1 cellular context compared by ENCODE assay signal in the genomic region with DNA sequence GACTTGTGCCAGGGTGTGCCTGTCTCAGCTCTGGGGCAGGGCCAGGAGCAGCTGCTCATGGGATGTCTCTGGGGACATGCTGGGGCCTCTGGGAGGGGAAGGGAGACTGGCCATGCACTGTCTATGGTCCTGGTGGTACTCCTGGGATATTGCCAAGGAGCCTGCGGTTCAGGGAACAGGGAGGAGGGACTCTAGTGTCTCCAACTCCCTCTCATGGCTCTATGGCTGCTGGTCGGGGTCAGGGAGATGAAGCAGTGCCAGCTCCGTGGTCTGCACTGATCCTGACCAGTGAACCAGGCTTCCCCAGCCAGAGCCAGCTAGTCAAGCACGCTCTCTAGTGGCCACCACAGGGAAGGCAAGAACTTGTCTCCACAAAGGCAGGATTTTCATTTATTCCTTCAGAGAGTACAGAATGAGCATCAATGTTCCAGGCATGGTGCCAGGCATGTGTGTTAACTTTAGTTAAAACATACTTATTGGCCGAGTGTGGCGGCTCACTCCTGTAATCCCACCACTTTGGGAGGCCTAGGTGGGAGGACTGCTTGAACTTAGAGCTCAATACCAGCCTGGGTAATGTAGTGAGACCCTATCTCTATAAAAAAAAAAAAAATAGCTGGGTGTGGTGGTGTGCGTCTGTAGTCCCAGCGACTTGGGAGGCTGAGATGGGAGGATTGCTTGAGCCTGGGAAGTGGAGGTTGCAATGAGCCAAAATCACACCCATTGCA.
TF ChIP-seq lines count a peak whose summit lies in the region.

No MANE protein-coding gene starts in this region.

TF ChIP-seq in K562, 482 proteins besides CTCF, POLR2A, EP300 and RAD21 (continued from another document and continues in another):
- TF ChIP-seq, protein P1, sequence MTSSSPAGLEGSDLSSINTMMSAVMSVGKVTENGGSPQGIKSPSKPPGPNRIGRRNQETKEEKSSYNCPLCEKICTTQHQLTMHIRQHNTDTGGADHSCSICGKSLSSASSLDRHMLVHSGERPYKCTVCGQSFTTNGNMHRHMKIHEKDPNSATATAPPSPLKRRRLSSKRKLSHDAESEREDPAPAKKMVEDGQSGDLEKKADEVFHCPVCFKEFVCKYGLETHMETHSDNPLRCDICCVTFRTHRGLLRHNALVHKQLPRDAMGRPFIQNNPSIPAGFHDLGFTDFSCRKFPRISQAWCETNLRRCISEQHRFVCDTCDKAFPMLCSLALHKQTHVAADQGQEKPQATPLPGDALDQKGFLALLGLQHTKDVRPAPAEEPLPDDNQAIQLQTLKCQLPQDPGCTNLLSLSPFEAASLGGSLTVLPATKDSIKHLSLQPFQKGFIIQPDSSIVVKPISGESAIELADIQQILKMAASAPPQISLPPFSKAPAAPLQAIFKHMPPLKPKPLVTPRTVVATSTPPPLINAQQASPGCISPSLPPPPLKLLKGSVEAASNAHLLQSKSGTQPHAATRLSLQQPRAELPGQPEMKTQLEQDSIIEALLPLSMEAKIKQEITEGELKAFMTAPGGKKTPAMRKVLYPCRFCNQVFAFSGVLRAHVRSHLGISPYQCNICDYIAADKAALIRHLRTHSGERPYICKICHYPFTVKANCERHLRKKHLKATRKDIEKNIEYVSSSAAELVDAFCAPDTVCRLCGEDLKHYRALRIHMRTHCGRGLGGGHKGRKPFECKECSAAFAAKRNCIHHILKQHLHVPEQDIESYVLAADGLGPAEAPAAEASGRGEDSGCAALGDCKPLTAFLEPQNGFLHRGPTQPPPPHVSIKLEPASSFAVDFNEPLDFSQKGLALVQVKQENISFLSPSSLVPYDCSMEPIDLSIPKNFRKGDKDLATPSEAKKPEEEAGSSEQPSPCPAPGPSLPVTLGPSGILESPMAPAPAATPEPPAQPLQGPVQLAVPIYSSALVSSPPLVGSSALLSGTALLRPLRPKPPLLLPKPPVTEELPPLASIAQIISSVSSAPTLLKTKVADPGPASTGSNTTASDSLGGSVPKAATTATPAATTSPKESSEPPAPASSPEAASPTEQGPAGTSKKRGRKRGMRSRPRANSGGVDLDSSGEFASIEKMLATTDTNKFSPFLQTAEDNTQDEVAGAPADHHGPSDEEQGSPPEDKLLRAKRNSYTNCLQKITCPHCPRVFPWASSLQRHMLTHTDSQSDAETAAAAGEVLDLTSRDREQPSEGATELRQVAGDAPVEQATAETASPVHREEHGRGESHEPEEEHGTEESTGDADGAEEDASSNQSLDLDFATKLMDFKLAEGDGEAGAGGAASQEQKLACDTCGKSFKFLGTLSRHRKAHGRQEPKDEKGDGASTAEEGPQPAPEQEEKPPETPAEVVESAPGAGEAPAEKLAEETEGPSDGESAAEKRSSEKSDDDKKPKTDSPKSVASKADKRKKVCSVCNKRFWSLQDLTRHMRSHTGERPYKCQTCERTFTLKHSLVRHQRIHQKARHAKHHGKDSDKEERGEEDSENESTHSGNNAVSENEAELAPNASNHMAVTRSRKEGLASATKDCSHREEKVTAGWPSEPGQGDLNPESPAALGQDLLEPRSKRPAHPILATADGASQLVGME (CRISPR knock-in tag; IDR thresholded peaks at IDR 0.05): no peak
- TF ChIP-seq KAT2B (IDR thresholded peaks at IDR 0.05; ENCODE audit: low read depth, low read length) (no peak), MYC (IDR thresholded peaks at IDR 0.05; ENCODE audit: low read depth, low read length) (0 out of 2 replicates have a peak, but pooled peaks have one; percentile 34), MYC (CRISPR knock-in tag; IDR thresholded peaks at IDR 0.05; ENCODE audit: borderline replicate concordance, low read depth) (no peak), ZNF282 (CRISPR knock-in tag; IDR thresholded peaks at IDR 0.05) (no peak), DACH1 (IDR thresholded peaks at IDR 0.05; ENCODE audit: partially characterized antibody) (no peak), JUN (IDR thresholded peaks at IDR 0.05; ENCODE audit: borderline replicate concordance, low read depth, low read length) (0 out of 2 replicates have a peak, but pooled peaks have one; percentile 34), JUN (CRISPR knock-in tag; IDR thresholded peaks at IDR 0.05; ENCODE audit: borderline replicate concordance) (no peak), XRCC4 (IDR thresholded peaks at IDR 0.05; ENCODE audit: extremely low read depth, insufficient read depth, insufficient read length) (no peak), ZNF583 (CRISPR knock-in tag; IDR thresholded peaks at IDR 0.05) (no peak), ILK (tag; IDR thresholded peaks at IDR 0.05; ENCODE audit: borderline replicate concordance, low read depth) (no peak), MAZ (CRISPR knock-in tag; conservative IDR thresholded peaks at IDR 0.05 in 1 of 2, IDR thresholded peaks at IDR 0.05 in 1 of 2) (peak in 1 of 2 experiments; percentile 60; a peak in 2 of 4 replicates), NEUROD1 (IDR thresholded peaks at IDR 0.05; ENCODE audit: borderline replicate concordance, low read depth, low read length, partially characterized antibody) (no peak), MTA1 (IDR thresholded peaks at IDR 0.05; ENCODE audit: borderline replicate concordance) (0 out of 2 replicates have a peak, but pooled peaks have one; percentile 31), RUNX1 (IDR thresholded peaks at IDR 0.05; ENCODE audit: low read depth) (0 out of 2 replicates have a peak, but pooled peaks have one; percentile 45), MYBL2 (IDR thresholded peaks at IDR 0.05; ENCODE audit: low read depth) (no peak), MYBL2 (CRISPR knock-in tag; IDR thresholded peaks at IDR 0.05; ENCODE audit: borderline replicate concordance) (no peak), SIN3B (IDR thresholded peaks at IDR 0.05; ENCODE audit: low read depth) (no peak), LCOR (CRISPR knock-in tag; IDR thresholded peaks at IDR 0.05) (no peak), NELFE (IDR thresholded peaks at IDR 0.05; ENCODE audit: insufficient read depth, insufficient read length) (no peak), CTBP1 (IDR thresholded peaks at IDR 0.05; ENCODE audit: borderline replicate concordance) (peak; percentile 68; the same call in 1 of the 2 replicates), KLF16 (IDR thresholded peaks at IDR 0.05) (0 out of 2 replicates have a peak, but pooled peaks have one; percentile 29), ELF4 (CRISPR knock-in tag; IDR thresholded peaks at IDR 0.05) (no peak)
- TF ChIP-seq, protein P2, sequence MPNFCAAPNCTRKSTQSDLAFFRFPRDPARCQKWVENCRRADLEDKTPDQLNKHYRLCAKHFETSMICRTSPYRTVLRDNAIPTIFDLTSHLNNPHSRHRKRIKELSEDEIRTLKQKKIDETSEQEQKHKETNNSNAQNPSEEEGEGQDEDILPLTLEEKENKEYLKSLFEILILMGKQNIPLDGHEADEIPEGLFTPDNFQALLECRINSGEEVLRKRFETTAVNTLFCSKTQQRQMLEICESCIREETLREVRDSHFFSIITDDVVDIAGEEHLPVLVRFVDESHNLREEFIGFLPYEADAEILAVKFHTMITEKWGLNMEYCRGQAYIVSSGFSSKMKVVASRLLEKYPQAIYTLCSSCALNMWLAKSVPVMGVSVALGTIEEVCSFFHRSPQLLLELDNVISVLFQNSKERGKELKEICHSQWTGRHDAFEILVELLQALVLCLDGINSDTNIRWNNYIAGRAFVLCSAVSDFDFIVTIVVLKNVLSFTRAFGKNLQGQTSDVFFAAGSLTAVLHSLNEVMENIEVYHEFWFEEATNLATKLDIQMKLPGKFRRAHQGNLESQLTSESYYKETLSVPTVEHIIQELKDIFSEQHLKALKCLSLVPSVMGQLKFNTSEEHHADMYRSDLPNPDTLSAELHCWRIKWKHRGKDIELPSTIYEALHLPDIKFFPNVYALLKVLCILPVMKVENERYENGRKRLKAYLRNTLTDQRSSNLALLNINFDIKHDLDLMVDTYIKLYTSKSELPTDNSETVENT (CRISPR knock-in tag; IDR thresholded peaks at IDR 0.05): no peak
- TF ChIP-seq, protein P3, sequence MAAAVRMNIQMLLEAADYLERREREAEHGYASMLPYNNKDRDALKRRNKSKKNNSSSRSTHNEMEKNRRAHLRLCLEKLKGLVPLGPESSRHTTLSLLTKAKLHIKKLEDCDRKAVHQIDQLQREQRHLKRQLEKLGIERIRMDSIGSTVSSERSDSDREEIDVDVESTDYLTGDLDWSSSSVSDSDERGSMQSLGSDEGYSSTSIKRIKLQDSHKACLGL (CRISPR knock-in tag; IDR thresholded peaks at IDR 0.05; ENCODE audit: borderline replicate concordance, poor library complexity, severe bottlenecking): no peak
- TF ChIP-seq, protein P4, sequence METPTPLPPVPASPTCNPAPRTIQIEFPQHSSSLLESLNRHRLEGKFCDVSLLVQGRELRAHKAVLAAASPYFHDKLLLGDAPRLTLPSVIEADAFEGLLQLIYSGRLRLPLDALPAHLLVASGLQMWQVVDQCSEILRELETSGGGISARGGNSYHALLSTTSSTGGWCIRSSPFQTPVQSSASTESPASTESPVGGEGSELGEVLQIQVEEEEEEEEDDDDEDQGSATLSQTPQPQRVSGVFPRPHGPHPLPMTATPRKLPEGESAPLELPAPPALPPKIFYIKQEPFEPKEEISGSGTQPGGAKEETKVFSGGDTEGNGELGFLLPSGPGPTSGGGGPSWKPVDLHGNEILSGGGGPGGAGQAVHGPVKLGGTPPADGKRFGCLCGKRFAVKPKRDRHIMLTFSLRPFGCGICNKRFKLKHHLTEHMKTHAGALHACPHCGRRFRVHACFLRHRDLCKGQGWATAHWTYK (CRISPR knock-in tag; IDR thresholded peaks at IDR 0.05): no peak
- TF ChIP-seq, protein P5, sequence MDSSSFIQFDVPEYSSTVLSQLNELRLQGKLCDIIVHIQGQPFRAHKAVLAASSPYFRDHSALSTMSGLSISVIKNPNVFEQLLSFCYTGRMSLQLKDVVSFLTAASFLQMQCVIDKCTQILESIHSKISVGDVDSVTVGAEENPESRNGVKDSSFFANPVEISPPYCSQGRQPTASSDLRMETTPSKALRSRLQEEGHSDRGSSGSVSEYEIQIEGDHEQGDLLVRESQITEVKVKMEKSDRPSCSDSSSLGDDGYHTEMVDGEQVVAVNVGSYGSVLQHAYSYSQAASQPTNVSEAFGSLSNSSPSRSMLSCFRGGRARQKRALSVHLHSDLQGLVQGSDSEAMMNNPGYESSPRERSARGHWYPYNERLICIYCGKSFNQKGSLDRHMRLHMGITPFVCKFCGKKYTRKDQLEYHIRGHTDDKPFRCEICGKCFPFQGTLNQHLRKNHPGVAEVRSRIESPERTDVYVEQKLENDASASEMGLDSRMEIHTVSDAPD (CRISPR knock-in tag; IDR thresholded peaks at IDR 0.05): no peak
- TF ChIP-seq, protein P6, sequence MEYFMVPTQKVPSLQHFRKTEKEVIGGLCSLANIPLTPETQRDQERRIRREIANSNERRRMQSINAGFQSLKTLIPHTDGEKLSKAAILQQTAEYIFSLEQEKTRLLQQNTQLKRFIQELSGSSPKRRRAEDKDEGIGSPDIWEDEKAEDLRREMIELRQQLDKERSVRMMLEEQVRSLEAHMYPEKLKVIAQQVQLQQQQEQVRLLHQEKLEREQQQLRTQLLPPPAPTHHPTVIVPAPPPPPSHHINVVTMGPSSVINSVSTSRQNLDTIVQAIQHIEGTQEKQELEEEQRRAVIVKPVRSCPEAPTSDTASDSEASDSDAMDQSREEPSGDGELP (CRISPR knock-in tag; IDR thresholded peaks at IDR 0.05; ENCODE audit: borderline replicate concordance): peak; percentile 69; the same call in 1 of the 2 replicates
- TF ChIP-seq, protein P7, sequence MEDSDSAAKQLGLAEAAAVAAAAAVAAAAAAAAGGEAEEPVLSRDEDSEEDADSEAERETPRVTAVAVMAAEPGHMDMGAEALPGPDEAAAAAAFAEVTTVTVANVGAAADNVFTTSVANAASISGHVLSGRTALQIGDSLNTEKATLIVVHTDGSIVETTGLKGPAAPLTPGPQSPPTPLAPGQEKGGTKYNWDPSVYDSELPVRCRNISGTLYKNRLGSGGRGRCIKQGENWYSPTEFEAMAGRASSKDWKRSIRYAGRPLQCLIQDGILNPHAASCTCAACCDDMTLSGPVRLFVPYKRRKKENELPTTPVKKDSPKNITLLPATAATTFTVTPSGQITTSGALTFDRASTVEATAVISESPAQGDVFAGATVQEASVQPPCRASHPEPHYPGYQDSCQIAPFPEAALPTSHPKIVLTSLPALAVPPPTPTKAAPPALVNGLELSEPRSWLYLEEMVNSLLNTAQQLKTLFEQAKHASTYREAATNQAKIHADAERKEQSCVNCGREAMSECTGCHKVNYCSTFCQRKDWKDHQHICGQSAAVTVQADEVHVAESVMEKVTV (CRISPR knock-in tag; IDR thresholded peaks at IDR 0.05): peak; percentile 98
- TF ChIP-seq, protein P8, sequence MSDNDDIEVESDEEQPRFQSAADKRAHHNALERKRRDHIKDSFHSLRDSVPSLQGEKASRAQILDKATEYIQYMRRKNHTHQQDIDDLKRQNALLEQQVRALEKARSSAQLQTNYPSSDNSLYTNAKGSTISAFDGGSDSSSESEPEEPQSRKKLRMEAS (CRISPR knock-in tag; IDR thresholded peaks at IDR 0.05): 0 out of 2 replicates have a peak, but pooled peaks have one; percentile 42
- TF ChIP-seq, protein P9, sequence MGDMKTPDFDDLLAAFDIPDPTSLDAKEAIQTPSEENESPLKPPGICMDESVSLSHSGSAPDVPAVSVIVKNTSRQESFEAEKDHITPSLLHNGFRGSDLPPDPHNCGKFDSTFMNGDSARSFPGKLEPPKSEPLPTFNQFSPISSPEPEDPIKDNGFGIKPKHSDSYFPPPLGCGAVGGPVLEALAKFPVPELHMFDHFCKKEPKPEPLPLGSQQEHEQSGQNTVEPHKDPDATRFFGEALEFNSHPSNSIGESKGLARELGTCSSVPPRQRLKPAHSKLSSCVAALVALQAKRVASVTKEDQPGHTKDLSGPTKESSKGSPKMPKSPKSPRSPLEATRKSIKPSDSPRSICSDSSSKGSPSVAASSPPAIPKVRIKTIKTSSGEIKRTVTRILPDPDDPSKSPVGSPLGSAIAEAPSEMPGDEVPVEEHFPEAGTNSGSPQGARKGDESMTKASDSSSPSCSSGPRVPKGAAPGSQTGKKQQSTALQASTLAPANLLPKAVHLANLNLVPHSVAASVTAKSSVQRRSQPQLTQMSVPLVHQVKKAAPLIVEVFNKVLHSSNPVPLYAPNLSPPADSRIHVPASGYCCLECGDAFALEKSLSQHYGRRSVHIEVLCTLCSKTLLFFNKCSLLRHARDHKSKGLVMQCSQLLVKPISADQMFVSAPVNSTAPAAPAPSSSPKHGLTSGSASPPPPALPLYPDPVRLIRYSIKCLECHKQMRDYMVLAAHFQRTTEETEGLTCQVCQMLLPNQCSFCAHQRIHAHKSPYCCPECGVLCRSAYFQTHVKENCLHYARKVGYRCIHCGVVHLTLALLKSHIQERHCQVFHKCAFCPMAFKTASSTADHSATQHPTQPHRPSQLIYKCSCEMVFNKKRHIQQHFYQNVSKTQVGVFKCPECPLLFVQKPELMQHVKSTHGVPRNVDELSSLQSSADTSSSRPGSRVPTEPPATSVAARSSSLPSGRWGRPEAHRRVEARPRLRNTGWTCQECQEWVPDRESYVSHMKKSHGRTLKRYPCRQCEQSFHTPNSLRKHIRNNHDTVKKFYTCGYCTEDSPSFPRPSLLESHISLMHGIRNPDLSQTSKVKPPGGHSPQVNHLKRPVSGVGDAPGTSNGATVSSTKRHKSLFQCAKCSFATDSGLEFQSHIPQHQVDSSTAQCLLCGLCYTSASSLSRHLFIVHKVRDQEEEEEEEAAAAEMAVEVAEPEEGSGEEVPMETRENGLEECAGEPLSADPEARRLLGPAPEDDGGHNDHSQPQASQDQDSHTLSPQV (IDR thresholded peaks at IDR 0.05): peak; percentile 54; the same call in 1 of the 2 replicates
- TF ChIP-seq, protein P10, sequence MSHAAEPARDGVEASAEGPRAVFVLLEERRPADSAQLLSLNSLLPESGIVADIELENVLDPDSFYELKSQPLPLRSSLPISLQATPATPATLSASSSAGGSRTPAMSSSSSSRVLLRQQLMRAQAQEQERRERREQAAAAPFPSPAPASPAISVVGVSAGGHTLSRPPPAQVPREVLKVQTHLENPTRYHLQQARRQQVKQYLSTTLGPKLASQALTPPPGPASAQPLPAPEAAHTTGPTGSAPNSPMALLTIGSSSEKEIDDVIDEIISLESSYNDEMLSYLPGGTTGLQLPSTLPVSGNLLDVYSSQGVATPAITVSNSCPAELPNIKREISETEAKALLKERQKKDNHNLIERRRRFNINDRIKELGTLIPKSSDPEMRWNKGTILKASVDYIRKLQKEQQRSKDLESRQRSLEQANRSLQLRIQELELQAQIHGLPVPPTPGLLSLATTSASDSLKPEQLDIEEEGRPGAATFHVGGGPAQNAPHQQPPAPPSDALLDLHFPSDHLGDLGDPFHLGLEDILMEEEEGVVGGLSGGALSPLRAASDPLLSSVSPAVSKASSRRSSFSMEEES (CRISPR knock-in tag; IDR thresholded peaks at IDR 0.05): no peak
